ENCODE assay signal across 1 cellular context in the genomic region with DNA sequence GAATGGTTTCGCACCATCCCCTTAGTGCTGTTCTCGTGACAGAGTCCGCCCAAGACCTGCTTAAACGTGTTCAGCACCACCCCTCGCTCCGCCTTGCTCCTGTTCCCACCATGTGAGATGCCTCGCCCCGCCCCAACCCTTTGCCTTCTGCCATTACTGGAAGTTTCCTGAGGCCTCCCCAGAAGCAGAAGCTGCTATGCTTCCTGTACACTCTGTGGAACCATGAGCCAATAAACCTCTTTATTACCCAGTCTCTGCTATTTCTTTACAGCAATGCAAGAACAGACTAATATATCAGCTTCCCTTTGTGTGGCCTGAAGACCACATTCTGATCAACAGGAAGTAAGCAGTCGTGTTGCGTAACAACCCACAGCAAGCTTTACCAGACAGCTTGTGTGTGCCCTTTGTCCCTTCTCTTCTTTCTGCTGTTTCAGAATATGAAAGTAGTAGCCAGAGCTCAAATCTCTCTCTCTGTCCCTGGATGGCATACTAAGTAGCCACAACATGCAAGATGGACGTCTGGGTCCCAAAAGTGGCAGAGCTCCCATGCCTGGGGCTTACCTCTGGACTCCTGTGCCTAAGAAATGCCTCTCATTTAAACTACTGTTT.
TF ChIP-seq lines count a peak whose summit lies in the region.

No MANE protein-coding gene starts in this region.

TF ChIP-seq in IMR-90, 13 proteins besides CTCF, POLR2A, EP300 and RAD21 (continued from another document):
- TF ChIP-seq, protein P1, sequence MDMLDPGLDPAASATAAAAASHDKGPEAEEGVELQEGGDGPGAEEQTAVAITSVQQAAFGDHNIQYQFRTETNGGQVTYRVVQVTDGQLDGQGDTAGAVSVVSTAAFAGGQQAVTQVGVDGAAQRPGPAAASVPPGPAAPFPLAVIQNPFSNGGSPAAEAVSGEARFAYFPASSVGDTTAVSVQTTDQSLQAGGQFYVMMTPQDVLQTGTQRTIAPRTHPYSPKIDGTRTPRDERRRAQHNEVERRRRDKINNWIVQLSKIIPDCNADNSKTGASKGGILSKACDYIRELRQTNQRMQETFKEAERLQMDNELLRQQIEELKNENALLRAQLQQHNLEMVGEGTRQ (IDR thresholded peaks at IDR 0.05; ENCODE audit: low read depth, low read length): no peak
- TF ChIP-seq CEBPB (IDR thresholded peaks at IDR 0.05; ENCODE audit: low read depth, low read length): peak; percentile 98
- no peak for TF ChIP-seq ELK1 (IDR thresholded peaks at IDR 0.05; ENCODE audit: borderline replicate concordance, low read depth, low read length)
